ENCODE assay signal across 8 cellular contexts in genomic region chr1:108961752-108962486, GRCh38.
DNase-seq lines count a peak whose midpoint lies in the region; ATAC-seq and TF ChIP-seq lines count a peak whose summit lies in the region.

No MANE protein-coding gene starts in this region.

- H3K27ac Mint-ChIP-seq in stimulated activated memory B cell treated with anti-CD40 and anti-IgM and Interleukin-4, amounts not matched to agents 10 μg/mL and 1 μg/mL and 100 μg/mL, for 72 hours = peak overlapping the region; percentile 96

- H3K4me3 ChIP-seq in WI38 (ENCODE audit: low read depth, low read length) (peak overlapping the region; percentile 75), iPS-11a (ENCODE audit: low read depth, low read length) (peak overlapping the region; percentile 80)

- H3K27me3 Mint-ChIP-seq in stimulated activated memory B cell treated with anti-CD40 and anti-IgM and Interleukin-4, amounts not matched to agents 10 μg/mL and 1 μg/mL and 100 μg/mL, for 72 hours = no peaks in the 10 kb centered on the region

- H3K4me1 Mint-ChIP-seq in stimulated activated memory B cell treated with anti-CD40 and anti-IgM and Interleukin-4, amounts not matched to agents 10 μg/mL and 1 μg/mL and 100 μg/mL, for 72 hours = peaks cover 34% of the 10 kb centered on the region

- no peak for TF ChIP-seq CTCF in WI38 (IDR thresholded peaks at IDR 0.05; ENCODE audit: low read depth, low read length)

- DNase-seq in NCI-H82 (lab: John Stamatoyannopoulos, UW) (peak; percentile 58), NCI-H82 treated with DMSO at 0.1 percent for 48 hours (lab: John Stamatoyannopoulos, UW; ENCODE audit: unreplicated experiment) (no peak), NCI-H187 treated with DMSO at 0.1 percent for 48 hours (lab: John Stamatoyannopoulos, UW) (no peak)

- peaks cover 26% of the 10 kb centered on the region for H3K36me3 Mint-ChIP-seq in stimulated activated memory B cell treated with anti-CD40 and anti-IgM and Interleukin-4, amounts not matched to agents 10 μg/mL and 1 μg/mL and 100 μg/mL, for 72 hours

- H3K4me3 Mint-ChIP-seq in stimulated activated memory B cell treated with anti-CD40 and anti-IgM and Interleukin-4, amounts not matched to agents 10 μg/mL and 1 μg/mL and 100 μg/mL, for 72 hours = peak overlapping the region; percentile 93

- ATAC-seq in stimulated activated memory B cell treated with anti-CD40 and anti-IgM and Interleukin-4, amounts not matched to agents 10 μg/mL and 1 μg/mL and 100 μg/mL, for 72 hours = no peak
- ATAC-seq in HG03354 (IDR thresholded peaks at IDR 0.05; ENCODE audit: poor library complexity, severe bottlenecking, unreplicated experiment) = no peak
- no peak for ATAC-seq in GM19351 (IDR thresholded peaks at IDR 0.05; ENCODE audit: unreplicated experiment)

- H3K9me3 Mint-ChIP-seq in stimulated activated memory B cell treated with anti-CD40 and anti-IgM and Interleukin-4, amounts not matched to agents 10 μg/mL and 1 μg/mL and 100 μg/mL, for 72 hours = no peaks in the 10 kb centered on the region
